Comparison of ENCODE assay signal across 8 cellular contexts in genomic region chr6:165774903-165775608, GRCh38.
A peak's percentile ranks its signal among the peaks of the same experiment; 100 is the strongest.
DNase-seq lines count a peak whose midpoint lies in the region; ATAC-seq lines count a peak whose summit lies in the region.

No MANE protein-coding gene starts in this region.

- ATAC-seq in sciatic nerve = peak; percentile 63
- ATAC-seq in HG03025 (IDR thresholded peaks at IDR 0.05; ENCODE audit: low FRiP score, unreplicated experiment) = no peak

- intact Hi-C loops in sciatic nerve (cut with DNase I) = no loop called here

- no peak overlapping the region for H3K4me3 ChIP-seq in MG63

- H3K9me3 ChIP-seq in MG63 = no peaks in the 10 kb centered on the region

- peak; percentile 26 for DNase-seq in MG63
- peak; percentile 71 for DNase-seq in SKM-1 treated with dmso at 0.1 percent for 144 hours (lab: John Stamatoyannopoulos, UW; ENCODE audit: unreplicated experiment)
- peak; percentile 99 for DNase-seq in glomerular endothelial cell (ENCODE audit: extremely low read depth, low read depth, low spot score)
- DNase-seq in sciatic nerve (ENCODE audit: low spot score) = no peak
- no peak for DNase-seq in GM19240 (ENCODE audit: insufficient read length, low spot score)
- no peak for DNase-seq in stimulated activated CD4-positive, alpha-beta T cell treated with anti-CD3 and anti-CD28 coated beads, Interleukin-4, amount 100 ng/mL, for 24 hours
- DNase-seq in activated CD4-positive, alpha-beta T cell treated with anti-CD3 and anti-CD28 coated beads, Interleukin-2, amount 50 U/mL, for 48 hours = no peak

- no peaks in the 10 kb centered on the region for H3K27me3 ChIP-seq in MG63

- H3K36me3 ChIP-seq in MG63 = no peaks in the 10 kb centered on the region

Comparison
In these comparisons a context has a peak if more than half of its experiments do, and no peak if none do; other contexts are left out.
1. DNase-seq: peak in MG63 (single experiment), SKM-1 treated with dmso at 0.1 percent for 144 hours (single experiment) and glomerular endothelial cell (single experiment); none in sciatic nerve (single experiment), GM19240 (single experiment), stimulated activated CD4-positive, alpha-beta T cell treated with anti-CD3 and anti-CD28 coated beads, Interleukin-4, amount 100 ng/mL, for 24 hours (single experiment) and activated CD4-positive, alpha-beta T cell treated with anti-CD3 and anti-CD28 coated beads, Interleukin-2, amount 50 U/mL, for 48 hours (0 of 2).